ENCODE assay signal across 33 cellular contexts in the genomic region with DNA sequence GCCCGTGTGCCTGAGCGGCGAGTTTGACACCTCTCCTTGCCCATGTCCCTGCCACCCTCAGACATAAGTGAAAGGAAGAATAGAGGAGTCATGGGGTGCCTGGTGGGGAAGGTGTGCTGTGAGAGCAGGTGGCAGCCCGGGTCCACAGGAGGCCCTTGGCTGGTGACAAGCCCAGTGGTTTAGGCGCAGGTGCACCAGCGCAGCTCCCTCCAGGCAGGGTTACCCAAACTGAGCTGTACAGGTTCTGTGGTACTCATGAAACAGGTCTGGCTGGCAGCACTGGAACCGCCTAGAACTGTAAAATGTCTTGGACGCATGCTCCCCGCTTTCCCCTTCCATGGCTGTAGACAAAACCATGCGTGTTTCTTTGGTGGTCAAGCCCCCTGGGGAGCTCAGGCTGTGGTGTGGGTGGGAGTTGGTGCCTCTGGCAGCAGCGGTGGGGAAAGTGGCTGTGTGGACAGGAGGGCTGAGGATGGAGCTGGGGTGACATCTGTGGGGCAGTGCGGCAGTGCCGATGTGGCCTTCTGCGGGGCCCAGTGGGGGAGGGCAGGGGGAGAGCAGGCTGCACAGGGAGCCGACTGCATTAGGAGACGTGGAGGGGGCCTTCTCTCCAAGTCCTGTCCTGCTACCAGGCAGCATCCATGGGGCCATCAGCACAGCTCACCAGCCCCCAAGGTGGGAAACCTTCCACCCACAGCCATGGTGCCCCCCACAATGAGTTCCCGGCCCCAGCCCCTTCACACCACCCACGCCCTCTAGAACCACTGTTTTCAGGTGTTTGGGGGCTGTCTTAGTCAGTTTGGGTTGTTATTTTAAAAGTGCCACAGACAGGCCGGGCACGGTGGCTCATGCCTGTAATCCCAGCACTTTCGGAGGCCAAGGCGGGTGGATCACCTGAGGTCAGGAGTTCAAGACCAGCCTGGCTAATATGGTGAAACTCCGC. TPM values are rescaled to one million over a fixed set of nuclear protein-coding genes. Genes with fewer than 3 reads are reported as not detected.
DNase-seq lines count a peak whose midpoint lies in the region; ATAC-seq, FAIRE-seq and TF ChIP-seq lines count a peak whose summit lies in the region.
"Had no signal": no experiment of that assay in that cellular context is flagged by ENCODE, and none has a peak within 500 bp of the region (broad histone marks: within the 10 kb centered on the region; RNA-seq: fewer than 3 reads in every experiment).

No MANE protein-coding gene starts in this region.

- peaks cover 0 to 27% of the 10 kb centered on the region in 2 experiments; a peak in 3 of 5 replicates for H3K4me1 ChIP-seq in K562 (replicated peaks in 1 of 2; ENCODE audit: control insufficient read depth in 2 of 2, insufficient read depth in 2 of 2, low read length in 2 of 2)
- peaks cover 4% of the 10 kb centered on the region for H3K4me1 ChIP-seq in psoas muscle
- H3K4me1 ChIP-seq: BE2C had no signal

- DNase-seq in activated CD8-positive, alpha-beta memory T cell treated with anti-CD3 and anti-CD28 coated beads, Interleukin-2, amount 10 ng/mL, durations not matched to agents 7 days and 5 days = no peak
- no peak for DNase-seq in activated CD8-positive, alpha-beta memory T cell treated with anti-CD3 and anti-CD28 coated beads, Interleukin-2, amount 50 U/mL, for 48 hours
- peak; percentile 35 for DNase-seq in H7
- DNase-seq in K562 (ENCODE audit: extremely low read depth in 1 of 4, low spot score in 3 of 4) = no peak
- no peak for DNase-seq in psoas muscle
- no peak for DNase-seq in hippocampal formation (lab: John Stamatoyannopoulos, UW)
- no peak for DNase-seq in activated naive CD4-positive, alpha-beta T cell treated with Interleukin-2 at 50 U/mL for 16 hours
- DNase-seq in lower leg skin (ENCODE audit: low spot score in 2 of 2) = no peak
- DNase-seq: activated CD4-positive, alpha-beta T cell treated with anti-CD3 and anti-CD28 coated beads for 36 hours; anterior cingulate cortex; BE2C; DMS53; esophagus squamous epithelium; GDM1; H9; left lung; midbrain; naive thymus-derived CD4-positive, alpha-beta T cell; NCI-H1105 treated with DMSO at 0.1 percent for 48 hours; NCI-H524 treated with DMSO at 0.1 percent for 48 hours; NK-92 treated with Interleukin-12 subunit alpha and Interleukin-12 subunit beta, amount 100 ng/mL, for 24 hours; PC-3; retina; stimulated activated CD4-positive, alpha-beta T cell treated with anti-CD3 and anti-CD28 coated beads, Interleukin-2, amount 100 ng/mL, for 48 hours; upper lobe of left lung had no signal

- peaks cover 70% of the 10 kb centered on the region for H3K4me1 Mint-ChIP-seq in activated CD8-positive, alpha-beta memory T cell treated with anti-CD3 and anti-CD28 coated beads, Interleukin-2, amount 10 ng/mL, durations not matched to agents 7 days and 5 days

- H3K36me3 Mint-ChIP-seq in activated CD8-positive, alpha-beta memory T cell treated with anti-CD3 and anti-CD28 coated beads, Interleukin-2, amount 10 ng/mL, durations not matched to agents 7 days and 5 days = peaks cover 40% of the 10 kb centered on the region

- no peak for ATAC-seq in activated CD8-positive, alpha-beta memory T cell treated with anti-CD3 and anti-CD28 coated beads, Interleukin-2, amount 10 ng/mL, durations not matched to agents 7 days and 5 days
- ATAC-seq in K562 (no peak), psoas muscle (no peak)
- ATAC-seq: activated CD4-positive, alpha-beta T cell treated with anti-CD3 and anti-CD28 coated beads for 36 hours; left lung; PC-3 had no signal

- H4K20me1 ChIP-seq in K562 (replicated peaks; ENCODE audit: control insufficient read depth, insufficient read depth, low read length) = no peaks in the 10 kb centered on the region

- intact Hi-C loops in K562 (cut with micrococcal nuclease) = no loop called here
- intact Hi-C loops in psoas muscle (cut with DNase I) = loop anchor here in 1 of 2 donors (5.0 kb wide), 1 partner anchor 144 kb away; no protein-coding TSS in a partner anchor
- intact Hi-C loops in lower leg skin (cut with DNase I; ENCODE audit: low total_unique reads) = no loop called here

- H3K9me1 ChIP-seq in K562 (ENCODE audit: control insufficient read depth, insufficient read depth, low read length) = no peaks in the 10 kb centered on the region

- no peak overlapping the region for H3K4me3 Mint-ChIP-seq in activated CD8-positive, alpha-beta memory T cell treated with anti-CD3 and anti-CD28 coated beads, Interleukin-2, amount 10 ng/mL, durations not matched to agents 7 days and 5 days
- H3K4me3 Mint-ChIP-seq: activated CD4-positive, alpha-beta T cell treated with anti-CD3 and anti-CD28 coated beads for 36 hours; activated naive CD4-positive, alpha-beta T cell treated with anti-CD3 and anti-CD28 coated beads, Interleukin-2, amount 50 U/mL, for 24 hours; H9 had no signal

- H3K9me3 Mint-ChIP-seq in activated CD8-positive, alpha-beta memory T cell treated with anti-CD3 and anti-CD28 coated beads, Interleukin-2, amount 10 ng/mL, durations not matched to agents 7 days and 5 days (ENCODE audit: low read depth) = peaks cover 2% of the 10 kb centered on the region
- H3K9me3 Mint-ChIP-seq: H9 had no signal

- no peak for TF ChIP-seq POLR2A in K562 (conservative IDR thresholded peaks at IDR 0.05)
- no peak for TF ChIP-seq POLR2A in lower leg skin (IDR thresholded peaks at IDR 0.05)

- peak overlapping the region; percentile 57 for H3K27ac Mint-ChIP-seq in activated CD8-positive, alpha-beta memory T cell treated with anti-CD3 and anti-CD28 coated beads, Interleukin-2, amount 10 ng/mL, durations not matched to agents 7 days and 5 days
- H3K27ac Mint-ChIP-seq: activated CD4-positive, alpha-beta T cell treated with anti-CD3 and anti-CD28 coated beads for 36 hours; activated naive CD4-positive, alpha-beta T cell treated with anti-CD3 and anti-CD28 coated beads, Interleukin-2, amount 50 U/mL, for 24 hours had no signal

- H3K27me3 ChIP-seq in H7 (ENCODE audit: control insufficient read depth, insufficient read depth, low read length) (no peaks in the 10 kb centered on the region), K562 (ENCODE audit: control insufficient read depth in 2 of 2, insufficient read depth in 2 of 2, low read length in 2 of 2) (no peaks in the 10 kb centered on the region), psoas muscle (ENCODE audit: insufficient read depth in 3 of 3, low read length in 2 of 3) (no peaks in the 10 kb centered on the region)
- H3K27me3 ChIP-seq: BE2C, cardiac muscle cell, esophagus squamous epithelium, left lung, upper lobe of left lung had no signal

- H3K79me2 ChIP-seq in K562 (ENCODE audit: control insufficient read depth, insufficient read depth, low read length) = no peaks in the 10 kb centered on the region

- TF ChIP-seq CTCF in K562 (IDR thresholded peaks at IDR 0.05 in 2 of 3, conservative IDR thresholded peaks at IDR 0.05 in 1 of 3; ENCODE audit: insufficient read depth in 2 of 3, low read depth in 1 of 3, low read length in 3 of 3) (no peak), psoas muscle (IDR thresholded peaks at IDR 0.05) (no peak), lower leg skin (IDR thresholded peaks at IDR 0.05) (no peak)

- no peak for TF ChIP-seq RAD21 in K562 (CRISPR knock-in tag; conservative IDR thresholded peaks at IDR 0.05 in 1 of 2, IDR thresholded peaks at IDR 0.05 in 1 of 2)

- H3K9me3 ChIP-seq in K562 (replicated peaks; ENCODE audit: control insufficient read depth, insufficient read depth, low read depth, low read length) = no peaks in the 10 kb centered on the region
- no peaks in the 10 kb centered on the region for H3K9me3 ChIP-seq in psoas muscle
- H3K9me3 ChIP-seq: BE2C, upper lobe of left lung had no signal

- no peaks in the 10 kb centered on the region for H3K27me3 Mint-ChIP-seq in activated CD8-positive, alpha-beta memory T cell treated with anti-CD3 and anti-CD28 coated beads, Interleukin-2, amount 10 ng/mL, durations not matched to agents 7 days and 5 days
- H3K27me3 Mint-ChIP-seq: activated CD4-positive, alpha-beta T cell treated with anti-CD3 and anti-CD28 coated beads for 36 hours; activated naive CD4-positive, alpha-beta T cell treated with anti-CD3 and anti-CD28 coated beads, Interleukin-2, amount 50 U/mL, for 24 hours; naive thymus-derived CD4-positive, alpha-beta T cell had no signal

- in situ Hi-C loops in K562 (cut with MboI) = no loop called here

- H3K4me2 ChIP-seq in K562 (ENCODE audit: insufficient read depth, low read length) = no peak overlapping the region

- no peak for TF ChIP-seq EP300 in K562 (IDR thresholded peaks at IDR 0.05; ENCODE audit: low read length)

- H3K4me3 ChIP-seq in H7 (ENCODE audit: insufficient read depth, low read depth, low read length) (no peak overlapping the region), K562 (no peak overlapping the region), psoas muscle (no peak overlapping the region), lower leg skin (ENCODE audit: low read depth, poor library complexity, severe bottlenecking) (no peak overlapping the region)
- H3K4me3 ChIP-seq: cardiac muscle cell, esophagus squamous epithelium, left lung, upper lobe of left lung had no signal

- 0 out of 4 replicates have a peak overlapping the region, but pooled peaks of 1 of the 2 experiments have one; percentile 17 for H3K9ac ChIP-seq in K562 (ENCODE audit: insufficient read depth in 1 of 2, low read depth in 2 of 2, low read length in 2 of 2)

- BruUV-seq in K562 (replicated peaks; lab: Mats Ljungman, UMichigan) = no TSS peak

- H3K36me3 ChIP-seq in H7 (replicated peaks; ENCODE audit: control insufficient read depth, insufficient read depth, low read length) (no peaks in the 10 kb centered on the region; the same call in none of the 2 replicates), K562 (ENCODE audit: control insufficient read depth, insufficient read depth, low read length) (peaks cover 18% of the 10 kb centered on the region; the same call in 2 of the 3 replicates), psoas muscle (ENCODE audit: insufficient read depth in 1 of 2, low read depth in 1 of 2) (peaks cover 0 to 40% of the 10 kb centered on the region in 2 donors)

- WGBS in K562 (ENCODE audit: insufficient coverage, low coverage, missing lambda C conversion rate) = 87% methylated on average over 9 of the region's 23 CpGs
- WGBS in psoas muscle, 3 donors = 85 to 89% (median 86%) methylated on average over 22 to 23 of the region's 23 CpGs
- 84 to 89% methylated on average over 22 of the region's 23 CpGs for WGBS in lower leg skin, 2 donors

- POLR2A ChIA-PET in K562 (lab: Yijun Ruan, JAX) = interaction anchor here (0.6 to 1.0 kb wide), 6 partner anchors 17 to 414 kb away, joined by 3 to 5 read pairs (median 3); no protein-coding TSS in a partner anchor

- CTCF ChIA-PET in activated CD8-positive, alpha-beta memory T cell treated with anti-CD3 and anti-CD28 coated beads, Interleukin-2, amount 10 ng/mL, durations not matched to agents 7 days and 5 days (lab: Charles Lee) = no interaction called here
- CTCF ChIA-PET in K562 (lab: Yijun Ruan, JAX; ENCODE audit: low intra/inter-chr PET ratio) = no interaction called here

- no peak for FAIRE-seq in K562 (lab: Jason Lieb, UNC)
- FAIRE-seq: endometrium, frontal cortex had no signal

- H2AFZ ChIP-seq in K562 (ENCODE audit: low read depth, low read length) = no peak overlapping the region

- H3K27ac ChIP-seq in K562 (ENCODE audit: extremely low read depth, low read depth, low read length) = no peak overlapping the region
- peak overlapping the region; percentile 73 for H3K27ac ChIP-seq in psoas muscle
- H3K27ac ChIP-seq: cardiac muscle cell, esophagus squamous epithelium, left lung, upper lobe of left lung had no signal

RNA-seq across cellular contexts. Expression of a gene that starts 5.6 kb away (rescaled TPM):
- total RNA-seq in activated CD8-positive, alpha-beta memory T cell treated with anti-CD3 and anti-CD28 coated beads, Interleukin-2, amount 10 ng/mL, durations not matched to agents 7 days and 5 days = 100 to 1,000 TPM in 1 of 2 experiments, 10 to 100 TPM in 1; 91.9 to 101 TPM
- 38.8 and 42.9 TPM in 2 replicates for total RNA-seq in H7 (2014; rRNA removed; shearing (Covaris generic))
- total RNA-seq in K562 (2011; cell fraction: chromatin; rRNA removed; ENCODE audit: low replicate concordance) = 29.5 and 46.4 TPM in 2 replicates
- 24.9 and 26.0 TPM in 2 replicates for total RNA-seq in K562 (2011; cell fraction: nucleolus; rRNA removed)
- total RNA-seq in K562 (2011; cell fraction: nucleoplasm; rRNA removed) = 25.7 and 26.0 TPM in 2 replicates
- total RNA-seq in K562 (2014; rRNA removed) (12.6 and 15.1 TPM in 2 replicates), K562 (2014; rRNA removed; fragmentation: Illumina TruSeq; extraction: Trizol) (7.8 and 8.6 TPM in 2 replicates), K562 (2015; rRNA removed; fragmentation: Illumina TruSeq; extraction: Trizol) (12.8 and 14.8 TPM in 2 replicates), K562 (2021) (20.5 and 22.5 TPM in 2 replicates), psoas muscle (under 1 TPM in 3 of 4 donors, not detected in 1; 0.15 to 0.47 (median 0.29) TPM), lower leg skin (1 to 10 TPM in 2 of 4 donors, under 1 TPM in 2; 0.44 to 1.5 (median 0.91) TPM)
- polyA plus RNA-seq in K562 (2011; rRNA removed) (12.9 and 13.9 TPM in 2 replicates), K562 (2014; fragmentation: Illumina TruSeq; extraction: Trizol) (17.2 and 18.0 TPM in 2 replicates), K562 (2014; fragmentation: Nextera tagmentation; extraction: Ambion mirVana) (1 to 10 TPM; 2.5 to 3.5 TPM), K562 (2014; rRNA removed) (16.6 and 19.6 TPM in 2 replicates), psoas muscle (under 1 TPM; 0.04 to 0.18 (median 0.13) TPM)
- 13.1 and 14.9 TPM in 2 replicates for polyA plus RNA-seq in K562 (2011; cell fraction: cytosol; rRNA removed)
- polyA plus RNA-seq in K562 (2011; cell fraction: nucleus; rRNA removed) = 16.7 and 24.3 TPM in 2 replicates
- 15.6 and 22.6 TPM in 2 replicates for polyA plus RNA-seq in K562 (2012)
- 6.6 and 6.7 TPM in 2 replicates for polyA minus RNA-seq in K562 (2011; rRNA and poly(A)+ RNA removed)
- 7.7 and 11.9 TPM in 2 replicates for polyA minus RNA-seq in K562 (2011; cell fraction: cytosol; rRNA and poly(A)+ RNA removed)
- polyA minus RNA-seq in K562 (2011; cell fraction: nucleus; rRNA and poly(A)+ RNA removed) = 8.8 and 11.9 TPM in 2 replicates
- polyA plus RNA-seq: naive thymus-derived CD4-positive, alpha-beta T cell had no signal

RNA-seq across cellular contexts. Expression of a gene that starts 23.3 kb away (rescaled TPM):
- total RNA-seq in activated CD8-positive, alpha-beta memory T cell treated with anti-CD3 and anti-CD28 coated beads, Interleukin-2, amount 10 ng/mL, durations not matched to agents 7 days and 5 days = 10 to 100 TPM; 35.3 to 37.1 TPM
- total RNA-seq in H7 (2014; rRNA removed; shearing (Covaris generic)) = 21.8 and 24.0 TPM in 2 replicates
- total RNA-seq in K562 (2011; cell fraction: chromatin; rRNA removed; ENCODE audit: low replicate concordance) = 44.5 and 81.7 TPM in 2 replicates
- total RNA-seq in K562 (2011; cell fraction: nucleolus; rRNA removed) = 45.4 and 50.8 TPM in 2 replicates
- total RNA-seq in K562 (2011; cell fraction: nucleoplasm; rRNA removed) = 39.4 and 44.0 TPM in 2 replicates
- 18.1 and 27.6 TPM in 2 replicates for total RNA-seq in K562 (2014; rRNA removed)
- 12.5 and 14.4 TPM in 2 replicates for total RNA-seq in K562 (2014; rRNA removed; fragmentation: Illumina TruSeq; extraction: Trizol)
- total RNA-seq in K562 (2015; rRNA removed; fragmentation: Illumina TruSeq; extraction: Trizol) = 18.2 and 22.2 TPM in 2 replicates
- 23.0 and 28.4 TPM in 2 replicates for total RNA-seq in K562 (2021)
- 21.4 and 38.9 TPM in 2 replicates for polyA plus RNA-seq in K562 (2011; rRNA removed)
- polyA plus RNA-seq in K562 (2011; cell fraction: cytosol; rRNA removed) = 32.9 and 33.8 TPM in 2 replicates
- polyA plus RNA-seq in K562 (2011; cell fraction: nucleus; rRNA removed) = 55.5 and 90.2 TPM in 2 replicates
- 13.8 and 18.0 TPM in 2 replicates for polyA plus RNA-seq in K562 (2012)
- polyA plus RNA-seq in K562 (2014; fragmentation: Illumina TruSeq; extraction: Trizol) = 16.9 and 17.9 TPM in 2 replicates
- polyA plus RNA-seq in K562 (2014; fragmentation: Nextera tagmentation; extraction: Ambion mirVana) = 1 to 10 TPM in 1 of 2 experiments, under 1 TPM in 1; 0.84 to 2.5 TPM
- polyA plus RNA-seq in K562 (2014; rRNA removed) = 13.9 and 20.3 TPM in 2 replicates
- polyA minus RNA-seq in K562 (2011; rRNA and poly(A)+ RNA removed) = 22.3 and 22.8 TPM in 2 replicates
- polyA minus RNA-seq in K562 (2011; cell fraction: cytosol; rRNA and poly(A)+ RNA removed) = 16.7 and 34.3 TPM in 2 replicates
- polyA minus RNA-seq in K562 (2011; cell fraction: nucleus; rRNA and poly(A)+ RNA removed) = 19.3 and 27.3 TPM in 2 replicates
- 10 to 100 TPM; 11.3 to 19.5 (median 14.9) TPM for total RNA-seq in psoas muscle
- 10 to 100 TPM in 2 of 3 donors, 1 to 10 TPM in 1; 9.9 to 15.0 (median 13.4) TPM for polyA plus RNA-seq in psoas muscle
- total RNA-seq in lower leg skin = 10 to 100 TPM; 19.1 to 44.7 (median 22.0) TPM

RNA-seq across cellular contexts. Expression of a gene that starts 28.0 kb away (rescaled TPM):
- total RNA-seq in activated CD8-positive, alpha-beta memory T cell treated with anti-CD3 and anti-CD28 coated beads, Interleukin-2, amount 10 ng/mL, durations not matched to agents 7 days and 5 days = not detected
- total RNA-seq in H7 (2014; rRNA removed; shearing (Covaris generic)) = 0.07 TPM in 1 of 2 replicates, not detected in the other
- total RNA-seq in K562 (2011; cell fraction: chromatin; rRNA removed; ENCODE audit: low replicate concordance) = 0.05 TPM in 1 of 2 replicates, not detected in the other
- not detected in 2 replicates for total RNA-seq in K562 (2011; cell fraction: nucleolus; rRNA removed)
- not detected in 2 replicates for total RNA-seq in K562 (2011; cell fraction: nucleoplasm; rRNA removed)
- total RNA-seq in K562 (2014; rRNA removed) = not detected in 2 replicates
- not detected in 2 replicates for total RNA-seq in K562 (2014; rRNA removed; fragmentation: Illumina TruSeq; extraction: Trizol)
- total RNA-seq in K562 (2015; rRNA removed; fragmentation: Illumina TruSeq; extraction: Trizol) = not detected in 2 replicates
- total RNA-seq in K562 (2021) = not detected in 2 replicates
- polyA plus RNA-seq in K562 (2011; rRNA removed) = not detected in 2 replicates
- polyA plus RNA-seq in K562 (2011; cell fraction: cytosol; rRNA removed) = not detected in 2 replicates
- polyA plus RNA-seq in K562 (2011; cell fraction: nucleus; rRNA removed) = 0.01 TPM in 1 of 2 replicates, not detected in the other
- 0.18 and 0.47 TPM in 2 replicates for polyA plus RNA-seq in K562 (2012)
- polyA plus RNA-seq in K562 (2014; fragmentation: Illumina TruSeq; extraction: Trizol) = not detected in 2 replicates
- polyA plus RNA-seq in K562 (2014; fragmentation: Nextera tagmentation; extraction: Ambion mirVana) = under 1 TPM in 1 of 2 experiments, not detected in 1; 0.03 TPM
- polyA plus RNA-seq in K562 (2014; rRNA removed) = not detected in 2 replicates
- not detected in 2 replicates for polyA minus RNA-seq in K562 (2011; rRNA and poly(A)+ RNA removed)
- polyA minus RNA-seq in K562 (2011; cell fraction: cytosol; rRNA and poly(A)+ RNA removed) = not detected in 2 replicates
- not detected in 2 replicates for polyA minus RNA-seq in K562 (2011; cell fraction: nucleus; rRNA and poly(A)+ RNA removed)
- not detected for total RNA-seq in psoas muscle
- under 1 TPM in 2 of 3 donors, not detected in 1; under 0.01 to 0.03 TPM for polyA plus RNA-seq in psoas muscle
- under 1 TPM in 3 of 4 donors, not detected in 1; 0.15 to 0.23 (median 0.23) TPM for total RNA-seq in lower leg skin
- total RNA-seq: A673; activated CD4-positive, alpha-beta T cell treated with anti-CD3 and anti-CD28 coated beads for 36 hours; M059J; naive thymus-derived CD4-positive, alpha-beta T cell; osteocyte; PC-3; T-helper 2 cell treated with Interferon-gamma antibody and Interleukin-4, amounts not matched to agents 100 ng/mL and 5 ng/mL, for 36 hours had no signal
- polyA plus RNA-seq: naive thymus-derived CD4-positive, alpha-beta T cell had no signal

RNA-seq across cellular contexts. Expression of a gene that starts 41.0 kb away (rescaled TPM):
- 10 to 100 TPM; 11.0 to 11.1 TPM for total RNA-seq in activated CD8-positive, alpha-beta memory T cell treated with anti-CD3 and anti-CD28 coated beads, Interleukin-2, amount 10 ng/mL, durations not matched to agents 7 days and 5 days
- total RNA-seq in H7 (2014; rRNA removed; shearing (Covaris generic)) = 24.5 and 29.3 TPM in 2 replicates
- total RNA-seq in K562 (2011; cell fraction: chromatin; rRNA removed; ENCODE audit: low replicate concordance) = 5.4 and 14.5 TPM in 2 replicates
- 12.8 and 13.5 TPM in 2 replicates for total RNA-seq in K562 (2011; cell fraction: nucleolus; rRNA removed)
- 7.3 and 10.5 TPM in 2 replicates for total RNA-seq in K562 (2011; cell fraction: nucleoplasm; rRNA removed)
- total RNA-seq in K562 (2014; rRNA removed) = 14.5 and 18.8 TPM in 2 replicates
- total RNA-seq in K562 (2014; rRNA removed; fragmentation: Illumina TruSeq; extraction: Trizol) = 4.6 and 4.9 TPM in 2 replicates
- total RNA-seq in K562 (2015; rRNA removed; fragmentation: Illumina TruSeq; extraction: Trizol) = 6.1 and 7.0 TPM in 2 replicates
- total RNA-seq in K562 (2021) = 10.2 and 11.1 TPM in 2 replicates
- 9.1 and 13.4 TPM in 2 replicates for polyA plus RNA-seq in K562 (2011; rRNA removed)
- polyA plus RNA-seq in K562 (2011; cell fraction: cytosol; rRNA removed) = 12.6 and 16.5 TPM in 2 replicates
- 31.9 and 35.6 TPM in 2 replicates for polyA plus RNA-seq in K562 (2011; cell fraction: nucleus; rRNA removed)
- polyA plus RNA-seq in K562 (2012) = 8.0 and 13.0 TPM in 2 replicates
- 10.6 and 11.5 TPM in 2 replicates for polyA plus RNA-seq in K562 (2014; fragmentation: Illumina TruSeq; extraction: Trizol)
- 1 to 10 TPM in 1 of 2 experiments, under 1 TPM in 1; 0.84 to 3.2 TPM for polyA plus RNA-seq in K562 (2014; fragmentation: Nextera tagmentation; extraction: Ambion mirVana)
- 19.2 and 19.5 TPM in 2 replicates for polyA plus RNA-seq in K562 (2014; rRNA removed)
- polyA minus RNA-seq in K562 (2011; rRNA and poly(A)+ RNA removed) = 2.3 and 2.7 TPM in 2 replicates
- 2.5 and 2.8 TPM in 2 replicates for polyA minus RNA-seq in K562 (2011; cell fraction: cytosol; rRNA and poly(A)+ RNA removed)
- 3.9 and 4.2 TPM in 2 replicates for polyA minus RNA-seq in K562 (2011; cell fraction: nucleus; rRNA and poly(A)+ RNA removed)
- 1 to 10 TPM; 5.3 to 9.1 (median 8.8) TPM for total RNA-seq in psoas muscle
- 10 to 100 TPM; 11.2 to 17.8 (median 14.3) TPM for polyA plus RNA-seq in psoas muscle
- 10 to 100 TPM in 2 of 4 donors, 1 to 10 TPM in 2; 10.0 to 17.3 (median 13.2) TPM for total RNA-seq in lower leg skin

RNA-seq across cellular contexts. Expression of a gene that starts 44.4 kb away (rescaled TPM):
- total RNA-seq in activated CD8-positive, alpha-beta memory T cell treated with anti-CD3 and anti-CD28 coated beads, Interleukin-2, amount 10 ng/mL, durations not matched to agents 7 days and 5 days = 10 to 100 TPM; 86.7 to 89.1 TPM
- total RNA-seq in H7 (2014; rRNA removed; shearing (Covaris generic)) = 72.9 and 76.2 TPM in 2 replicates
- total RNA-seq in K562 (2011; cell fraction: chromatin; rRNA removed; ENCODE audit: low replicate concordance) = 143 and 244 TPM in 2 replicates
- total RNA-seq in K562 (2011; cell fraction: nucleolus; rRNA removed) = 146 and 197 TPM in 2 replicates
- total RNA-seq in K562 (2011; cell fraction: nucleoplasm; rRNA removed) = 117 and 144 TPM in 2 replicates
- total RNA-seq in K562 (2014; rRNA removed) (47.2 and 52.2 TPM in 2 replicates), K562 (2014; rRNA removed; fragmentation: Illumina TruSeq; extraction: Trizol) (28.6 and 28.8 TPM in 2 replicates), K562 (2015; rRNA removed; fragmentation: Illumina TruSeq; extraction: Trizol) (38.2 and 38.7 TPM in 2 replicates), K562 (2021) (46.0 and 47.2 TPM in 2 replicates), psoas muscle (10 to 100 TPM in 3 of 4 donors, 1 to 10 TPM in 1; 9.6 to 20.3 (median 16.5) TPM), lower leg skin (10 to 100 TPM; 26.8 to 43.5 (median 32.7) TPM)
- polyA plus RNA-seq in K562 (2011; rRNA removed) (35.3 and 36.7 TPM in 2 replicates), K562 (2014; fragmentation: Illumina TruSeq; extraction: Trizol) (33.3 and 36.3 TPM in 2 replicates), K562 (2014; fragmentation: Nextera tagmentation; extraction: Ambion mirVana) (1 to 10 TPM; 2.3 to 3.7 TPM), K562 (2014; rRNA removed) (49.9 and 54.1 TPM in 2 replicates), psoas muscle (10 to 100 TPM; 12.8 to 37.1 (median 24.9) TPM)
- 28.7 and 36.3 TPM in 2 replicates for polyA plus RNA-seq in K562 (2011; cell fraction: cytosol; rRNA removed)
- polyA plus RNA-seq in K562 (2011; cell fraction: nucleus; rRNA removed) = 224 and 236 TPM in 2 replicates
- polyA plus RNA-seq in K562 (2012) = 31.9 and 36.3 TPM in 2 replicates
- 24.6 and 28.1 TPM in 2 replicates for polyA minus RNA-seq in K562 (2011; rRNA and poly(A)+ RNA removed)
- polyA minus RNA-seq in K562 (2011; cell fraction: cytosol; rRNA and poly(A)+ RNA removed) = 11.9 and 14.3 TPM in 2 replicates
- polyA minus RNA-seq in K562 (2011; cell fraction: nucleus; rRNA and poly(A)+ RNA removed) = 113 and 153 TPM in 2 replicates
